24 cellular contexts compared by ENCODE assay signal in the genomic region with DNA sequence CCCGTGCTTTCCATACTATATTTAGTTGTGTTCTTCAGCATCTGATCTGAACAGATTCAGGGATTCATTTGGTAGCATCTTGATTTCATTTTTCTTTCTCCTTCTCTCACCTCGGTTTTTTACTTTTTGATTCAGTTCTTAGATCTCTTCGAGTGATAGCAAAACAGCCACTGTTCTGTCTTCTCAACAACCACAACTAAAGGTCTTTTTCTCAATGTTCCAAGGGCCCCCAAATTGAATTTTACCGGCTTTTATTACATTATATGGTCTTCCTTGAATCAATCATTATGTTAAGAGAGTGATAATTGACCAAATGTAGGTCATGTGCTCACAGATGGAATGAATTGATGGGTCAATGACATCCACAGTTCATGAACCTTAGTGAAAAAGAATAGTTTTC.
"Had no signal": no experiment of that assay in that cellular context is flagged by ENCODE, and none has a peak within 500 bp of the region (broad histone marks: within the 10 kb centered on the region; RNA-seq: fewer than 3 reads in every experiment).

No MANE protein-coding gene starts in this region.

- H3K27ac Mint-ChIP-seq: dendritic cell treated with granulocyte-macrophage colony-stimulating factor and Interleukin-4, amounts not matched to agents 40 ng/mL and 50 ng/mL, for 4 days; effector memory CD8-positive, alpha-beta T cell; endodermal cell; mesothelial cell of epicardium; naive B cell had no signal

- H3K27ac ChIP-seq: epithelial cell of prostate, esophagus squamous epithelium, gastrocnemius medialis, heart right ventricle, left lung, lower lobe of right lung had no signal

- H3K4me1 ChIP-seq: esophagus squamous epithelium, gastrocnemius medialis, heart right ventricle, left lung, lower lobe of right lung had no signal

- H3K27me3 Mint-ChIP-seq: dendritic cell treated with granulocyte-macrophage colony-stimulating factor and Interleukin-4, amounts not matched to agents 40 ng/mL and 50 ng/mL, for 4 days; effector memory CD8-positive, alpha-beta T cell had no signal

- DNase-seq: cortex of kidney; effector CD8-positive, alpha-beta T cell; effector memory CD8-positive, alpha-beta T cell; endodermal cell; erythroblast; esophagus squamous epithelium; foreskin melanocyte; gastrocnemius medialis; glutamatergic neuron; head of caudate nucleus; heart right ventricle; hippocampal formation; left cardiac atrium; left lung; left ventricle myocardium superior; lower lobe of right lung; mesenchymal stem cell; mucosa of descending colon; naive B cell; naive thymus-derived CD8-positive, alpha-beta T cell had no signal

- H3K4me1 Mint-ChIP-seq: naive B cell had no signal

- ATAC-seq: effector memory CD8-positive, alpha-beta T cell; esophagus mucosa; gastrocnemius medialis; heart right ventricle; left cardiac atrium; left lung; left ventricle myocardium superior; lower lobe of right lung; naive thymus-derived CD8-positive, alpha-beta T cell had no signal

- H3K27me3 ChIP-seq: esophagus squamous epithelium, gastrocnemius medialis, left lung had no signal

- H3K9me3 Mint-ChIP-seq: dendritic cell treated with granulocyte-macrophage colony-stimulating factor and Interleukin-4, amounts not matched to agents 40 ng/mL and 50 ng/mL, for 4 days; endodermal cell; mesothelial cell of epicardium; naive thymus-derived CD8-positive, alpha-beta T cell had no signal

- H3K36me3 ChIP-seq: esophagus squamous epithelium, gastrocnemius medialis, heart right ventricle, left lung, lower lobe of right lung had no signal

- H3K36me3 Mint-ChIP-seq: mesothelial cell of epicardium; naive B cell; naive thymus-derived CD8-positive, alpha-beta T cell had no signal

- H3K4me3 Mint-ChIP-seq: dendritic cell treated with granulocyte-macrophage colony-stimulating factor and Interleukin-4, amounts not matched to agents 40 ng/mL and 50 ng/mL, for 4 days; effector memory CD8-positive, alpha-beta T cell; endodermal cell; mesothelial cell of epicardium; naive B cell; naive thymus-derived CD8-positive, alpha-beta T cell had no signal

- H3K9me3 ChIP-seq: esophagus squamous epithelium, gastrocnemius medialis, heart right ventricle, left lung, lower lobe of right lung, mucosa of descending colon had no signal

- H3K4me3 ChIP-seq: esophagus squamous epithelium, gastrocnemius medialis, heart right ventricle, left lung, lower lobe of right lung, mucosa of descending colon had no signal
